8 cellular contexts compared by ENCODE assay signal in genomic region chr12:10884086-10884725, GRCh38. TPM values are rescaled to one million over a fixed set of nuclear protein-coding genes. Genes with fewer than 3 reads are reported as not detected.
DNase-seq lines count a peak whose midpoint lies in the region; ATAC-seq and TF ChIP-seq lines count a peak whose summit lies in the region.
"Had no signal": no experiment of that assay in that cellular context is flagged by ENCODE, and none has a peak within 500 bp of the region (broad histone marks: within the 10 kb centered on the region; RNA-seq: fewer than 3 reads in every experiment).

Gene PRH1 (minus strand): TSS chr12:10884255. CDS start chr12:10884217, 38 bp downstream.

- H3K4me1 ChIP-seq in Karpas-422 (ENCODE audit: low read length) (no peaks in the 10 kb centered on the region), adrenal gland (replicated peaks in 1 of 2) (no peaks in the 10 kb centered on the region), lower lobe of right lung (no peaks in the 10 kb centered on the region)

- H2AFZ ChIP-seq in Karpas-422 (ENCODE audit: low read length), result no peak within 1 kb of the TSS

- H3K9ac ChIP-seq in Karpas-422 (ENCODE audit: low read length), result no peak within 1 kb of the TSS

- H3K27ac ChIP-seq in Karpas-422 (ENCODE audit: low read length), result no peak within 1 kb of the TSS
- no peak within 1 kb of the TSS for H3K27ac ChIP-seq in adrenal gland
- no peak within 1 kb of the TSS for H3K27ac ChIP-seq in lower lobe of right lung

- H3K4me3 ChIP-seq in Karpas-422 (ENCODE audit: low read length) (no peak within 1 kb of the TSS), adrenal gland (no peak within 1 kb of the TSS), lower lobe of right lung (no peak within 1 kb of the TSS)

- H3K9me3 ChIP-seq in Karpas-422 (ENCODE audit: low read length) (no peaks in the 10 kb centered on the region), adrenal gland (replicated peaks in 1 of 3) (no peaks in the 10 kb centered on the region), lower lobe of right lung (no peaks in the 10 kb centered on the region)

- H4K20me1 ChIP-seq in Karpas-422 (ENCODE audit: insufficient read depth, low read depth, low read length), result no peaks in the 10 kb centered on the region

- no peaks in the 10 kb centered on the region for H3K9me2 ChIP-seq in Karpas-422 (replicated peaks; ENCODE audit: insufficient read depth, low read length)

- intact Hi-C loops in adrenal gland (cut with DNase I), result no loop called here
- intact Hi-C loops in lower lobe of right lung (cut with DNase I), result no loop called here

- DNase-seq in Karpas-422, result no peak
- DNase-seq in adrenal gland, result no peak
- DNase-seq in lower lobe of right lung, result no peak
- no peak for DNase-seq in NCI-H2107 (lab: John Stamatoyannopoulos, UW)
- DNase-seq in activated CD4-positive, alpha-beta T cell treated with anti-CD3 and anti-CD28 coated beads for 48 hours, result no peak
- DNase-seq: activated CD8-positive, alpha-beta memory T cell treated with anti-CD3 and anti-CD28 coated beads, Interleukin-2, amount 50 U/mL, for 48 hours had no signal

- WGBS in adrenal gland, 4 donors, result 95 to 98% (median 96%) methylated on average over 6 of the region's 6 CpGs

- no peak for TF ChIP-seq POLR2A in adrenal gland (IDR thresholded peaks at IDR 0.05)

- no peak within 1 kb of the TSS for H3K4me2 ChIP-seq in Karpas-422 (ENCODE audit: low read depth, low read length, poor library complexity, severe bottlenecking)

- no peak for ATAC-seq in lower lobe of right lung
- ATAC-seq in HG03097 (IDR thresholded peaks at IDR 0.05; ENCODE audit: low FRiP score, unreplicated experiment), result no peak

- no peaks in the 10 kb centered on the region for H3K36me3 ChIP-seq in Karpas-422 (ENCODE audit: insufficient read depth, low read length)
- H3K36me3 ChIP-seq in adrenal gland (replicated peaks in 1 of 2), result no peaks in the 10 kb centered on the region
- H3K36me3 ChIP-seq in lower lobe of right lung, result no peaks in the 10 kb centered on the region

- no peaks in the 10 kb centered on the region for H3K79me2 ChIP-seq in Karpas-422 (ENCODE audit: low read length)

- TF ChIP-seq CTCF in adrenal gland (IDR thresholded peaks at IDR 0.05) (no peak), lower lobe of right lung (IDR thresholded peaks at IDR 0.05) (no peak), subcutaneous adipose tissue (IDR thresholded peaks at IDR 0.05; ENCODE audit: low read depth) (no peak)

- H3K27me3 ChIP-seq in Karpas-422 (ENCODE audit: low read length) (no peaks in the 10 kb centered on the region), adrenal gland (no peaks in the 10 kb centered on the region), lower lobe of right lung (ENCODE audit: low read depth) (no peaks in the 10 kb centered on the region)

RNA-seq across cellular contexts. Expression of gene PRH1, which starts in this region (rescaled TPM):
- total RNA-seq in Karpas-422 (2014; rRNA removed; shearing (Covaris generic); ENCODE audit: low replicate concordance), result 27.7 and 64.5 TPM in 2 replicates
- total RNA-seq in adrenal gland (10 to 100 TPM in 7 of 8 donors, 1 to 10 TPM in 1; 7.9 to 31.6 (median 19.8) TPM), lower lobe of right lung (13.9 TPM), subcutaneous adipose tissue (10 to 100 TPM; 17.5 to 39.8 (median 34.3) TPM)
- polyA plus RNA-seq in adrenal gland, result 10 to 100 TPM in 1 of 3 donors, 1 to 10 TPM in 2; 4.3 to 14.7 (median 4.9) TPM
